13 cellular contexts compared by ENCODE assay signal in the genomic region with DNA sequence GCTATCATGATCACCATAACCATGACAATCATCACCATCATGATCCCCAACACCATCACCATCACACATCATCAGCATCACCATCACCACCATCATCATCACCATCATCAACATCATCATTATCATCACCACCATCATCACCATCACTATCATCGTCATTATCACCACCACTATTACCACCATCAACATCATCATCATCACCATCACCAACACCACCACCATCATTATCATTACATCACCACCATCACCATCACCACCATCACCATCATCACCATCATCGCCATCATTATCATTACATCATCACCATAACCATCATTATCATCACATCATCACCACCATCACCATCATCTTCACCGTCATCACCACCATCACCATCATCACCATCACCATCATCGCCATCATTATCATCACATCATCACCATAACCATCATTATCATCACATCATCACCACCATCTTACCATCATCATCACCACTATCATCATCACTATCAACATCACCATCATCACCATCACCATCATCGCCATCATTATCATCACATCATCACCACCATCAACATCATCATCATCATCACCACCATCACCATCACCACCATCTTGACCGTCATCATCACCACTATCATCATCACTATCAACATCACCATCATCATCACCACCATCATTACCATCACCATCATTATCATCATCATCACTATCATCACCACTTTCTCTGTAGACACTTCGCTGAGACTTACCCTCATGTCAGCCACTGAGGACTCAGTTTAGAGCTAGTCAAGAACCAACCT.
"Had no signal": no experiment of that assay in that cellular context is flagged by ENCODE, and none has a peak within 500 bp of the region (broad histone marks: within the 10 kb centered on the region; RNA-seq: fewer than 3 reads in every experiment).

No MANE protein-coding gene starts in this region.

- H3K36me3 Mint-ChIP-seq: activated naive CD4-positive, alpha-beta T cell treated with anti-CD3 and anti-CD28 coated beads, Interleukin-2, amount 10 ng/mL, durations not matched to agents 7 days and 5 days had no signal

- H3K4me1 ChIP-seq: adrenal gland had no signal

- H3K9me3 ChIP-seq: adrenal gland, left ventricle myocardium inferior had no signal

- H3K27me3 ChIP-seq: adrenal gland had no signal

- H3K9me3 Mint-ChIP-seq: activated naive CD4-positive, alpha-beta T cell treated with anti-CD3 and anti-CD28 coated beads, Interleukin-2, amount 10 ng/mL, durations not matched to agents 7 days and 5 days; activated T-helper 2 cell treated with anti-CD3 and anti-CD28 coated beads, Interferon-gamma antibody, Interleukin-2, Interleukin-4, amounts not matched to agents 10 μg/mL and 5 μg/mL and 100 μg/mL, durations not matched to agents 14 hours and 24 hours and 36 hours; central memory CD8-positive, alpha-beta T cell; T-helper 1 cell treated with Interleukin-12 subunit alpha and Interleukin-12 subunit beta and Interleukin-4 antibody, amounts not matched to agents 30 μg/mL and 1 μg/mL, for 36 hours had no signal

- H3K36me3 ChIP-seq: adrenal gland, left ventricle myocardium inferior had no signal

- DNase-seq: activated CD4-positive, alpha-beta T cell treated with anti-CD3 and anti-CD28 coated beads, Interleukin-2, amount 50 U/mL, for 1 hour; activated CD4-positive, CD25-positive, alpha-beta regulatory T cell; activated naive CD4-positive, alpha-beta T cell treated with anti-CD3 and anti-CD28 coated beads, Interleukin-2, amount 10 ng/mL, durations not matched to agents 7 days and 5 days; activated T-cell treated with anti-CD3 and anti-CD28 coated beads for 4 hours; cortex of kidney; effector CD8-positive, alpha-beta T cell; nephron progenitor cell; trophoblast cell had no signal

- H3K27ac Mint-ChIP-seq: activated naive CD4-positive, alpha-beta T cell treated with anti-CD3 and anti-CD28 coated beads, Interleukin-2, amount 10 ng/mL, durations not matched to agents 7 days and 5 days; activated T-helper 2 cell treated with anti-CD3 and anti-CD28 coated beads, Interferon-gamma antibody, Interleukin-2, Interleukin-4, amounts not matched to agents 10 μg/mL and 5 μg/mL and 100 μg/mL, durations not matched to agents 14 hours and 24 hours and 36 hours; nephron progenitor cell; T-helper 1 cell treated with Interleukin-12 subunit alpha and Interleukin-12 subunit beta and Interleukin-4 antibody, amounts not matched to agents 30 μg/mL and 1 μg/mL, for 36 hours had no signal

- H3K4me3 Mint-ChIP-seq: activated naive CD4-positive, alpha-beta T cell treated with anti-CD3 and anti-CD28 coated beads, Interleukin-2, amount 10 ng/mL, durations not matched to agents 7 days and 5 days; central memory CD8-positive, alpha-beta T cell; nephron progenitor cell; T-helper 1 cell treated with Interleukin-12 subunit alpha and Interleukin-12 subunit beta and Interleukin-4 antibody, amounts not matched to agents 30 μg/mL and 1 μg/mL, for 36 hours had no signal

- H3K27me3 Mint-ChIP-seq: central memory CD8-positive, alpha-beta T cell had no signal

- H3K4me1 Mint-ChIP-seq: activated naive CD4-positive, alpha-beta T cell treated with anti-CD3 and anti-CD28 coated beads, Interleukin-2, amount 10 ng/mL, durations not matched to agents 7 days and 5 days; central memory CD8-positive, alpha-beta T cell had no signal

- H3K4me3 ChIP-seq: adrenal gland, left ventricle myocardium inferior had no signal
